Comparison of ENCODE assay signal across 2 cellular contexts in the genomic region with DNA sequence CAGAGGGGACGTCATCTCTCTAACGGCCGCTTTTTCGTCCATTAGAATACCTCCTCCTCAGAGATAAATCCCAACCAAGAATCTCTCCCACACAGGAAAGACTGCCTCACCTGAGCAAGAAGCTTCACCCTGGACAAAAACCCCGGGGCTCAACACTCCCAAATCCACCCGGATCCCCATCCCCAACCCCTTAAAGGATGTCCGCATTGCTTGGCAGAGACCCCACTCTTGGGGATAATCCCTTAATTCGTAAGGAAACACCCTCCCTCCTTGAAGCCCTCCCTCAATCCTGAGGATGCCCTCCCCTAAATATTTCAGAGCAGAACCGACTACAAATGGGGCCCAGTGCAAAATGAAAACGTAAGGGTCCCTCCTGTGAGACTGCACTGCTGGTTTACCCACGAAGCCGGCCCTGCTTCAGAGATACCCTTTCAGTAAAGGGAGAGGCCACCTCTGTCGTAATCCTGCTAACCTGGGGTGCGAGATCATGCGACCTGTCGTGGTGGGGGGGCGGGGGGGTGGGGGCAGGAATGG.
TF ChIP-seq lines count a peak whose summit lies in the region.

No MANE protein-coding gene starts in this region.

TF ChIP-seq in HCT116, 20 proteins besides CTCF, POLR2A, EP300 and RAD21:
- no peak for TF ChIP-seq ATF3 (IDR thresholded peaks at IDR 0.05)
- no peak for TF ChIP-seq EGR1 (IDR thresholded peaks at IDR 0.05; ENCODE audit: low read depth)
- TF ChIP-seq SRF (IDR thresholded peaks at IDR 0.05; ENCODE audit: low read depth): no peak
- no peak for TF ChIP-seq FOSL1 (IDR thresholded peaks at IDR 0.05; ENCODE audit: low read depth)
- TF ChIP-seq EZH2phosphoT487 (IDR thresholded peaks at IDR 0.05; ENCODE audit: borderline replicate concordance): no peak

TF ChIP-seq in WTC11, 78 proteins besides CTCF, POLR2A, EP300 and RAD21:
- TF ChIP-seq, protein P1, sequence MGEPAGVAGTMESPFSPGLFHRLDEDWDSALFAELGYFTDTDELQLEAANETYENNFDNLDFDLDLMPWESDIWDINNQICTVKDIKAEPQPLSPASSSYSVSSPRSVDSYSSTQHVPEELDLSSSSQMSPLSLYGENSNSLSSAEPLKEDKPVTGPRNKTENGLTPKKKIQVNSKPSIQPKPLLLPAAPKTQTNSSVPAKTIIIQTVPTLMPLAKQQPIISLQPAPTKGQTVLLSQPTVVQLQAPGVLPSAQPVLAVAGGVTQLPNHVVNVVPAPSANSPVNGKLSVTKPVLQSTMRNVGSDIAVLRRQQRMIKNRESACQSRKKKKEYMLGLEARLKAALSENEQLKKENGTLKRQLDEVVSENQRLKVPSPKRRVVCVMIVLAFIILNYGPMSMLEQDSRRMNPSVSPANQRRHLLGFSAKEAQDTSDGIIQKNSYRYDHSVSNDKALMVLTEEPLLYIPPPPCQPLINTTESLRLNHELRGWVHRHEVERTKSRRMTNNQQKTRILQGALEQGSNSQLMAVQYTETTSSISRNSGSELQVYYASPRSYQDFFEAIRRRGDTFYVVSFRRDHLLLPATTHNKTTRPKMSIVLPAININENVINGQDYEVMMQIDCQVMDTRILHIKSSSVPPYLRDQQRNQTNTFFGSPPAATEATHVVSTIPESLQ (CRISPR knock-in tag; IDR thresholded peaks at IDR 0.05): no peak
- TF ChIP-seq KAT7 (CRISPR knock-in tag; IDR thresholded peaks at IDR 0.05; ENCODE audit: borderline replicate concordance): no peak
- TF ChIP-seq, protein P2, sequence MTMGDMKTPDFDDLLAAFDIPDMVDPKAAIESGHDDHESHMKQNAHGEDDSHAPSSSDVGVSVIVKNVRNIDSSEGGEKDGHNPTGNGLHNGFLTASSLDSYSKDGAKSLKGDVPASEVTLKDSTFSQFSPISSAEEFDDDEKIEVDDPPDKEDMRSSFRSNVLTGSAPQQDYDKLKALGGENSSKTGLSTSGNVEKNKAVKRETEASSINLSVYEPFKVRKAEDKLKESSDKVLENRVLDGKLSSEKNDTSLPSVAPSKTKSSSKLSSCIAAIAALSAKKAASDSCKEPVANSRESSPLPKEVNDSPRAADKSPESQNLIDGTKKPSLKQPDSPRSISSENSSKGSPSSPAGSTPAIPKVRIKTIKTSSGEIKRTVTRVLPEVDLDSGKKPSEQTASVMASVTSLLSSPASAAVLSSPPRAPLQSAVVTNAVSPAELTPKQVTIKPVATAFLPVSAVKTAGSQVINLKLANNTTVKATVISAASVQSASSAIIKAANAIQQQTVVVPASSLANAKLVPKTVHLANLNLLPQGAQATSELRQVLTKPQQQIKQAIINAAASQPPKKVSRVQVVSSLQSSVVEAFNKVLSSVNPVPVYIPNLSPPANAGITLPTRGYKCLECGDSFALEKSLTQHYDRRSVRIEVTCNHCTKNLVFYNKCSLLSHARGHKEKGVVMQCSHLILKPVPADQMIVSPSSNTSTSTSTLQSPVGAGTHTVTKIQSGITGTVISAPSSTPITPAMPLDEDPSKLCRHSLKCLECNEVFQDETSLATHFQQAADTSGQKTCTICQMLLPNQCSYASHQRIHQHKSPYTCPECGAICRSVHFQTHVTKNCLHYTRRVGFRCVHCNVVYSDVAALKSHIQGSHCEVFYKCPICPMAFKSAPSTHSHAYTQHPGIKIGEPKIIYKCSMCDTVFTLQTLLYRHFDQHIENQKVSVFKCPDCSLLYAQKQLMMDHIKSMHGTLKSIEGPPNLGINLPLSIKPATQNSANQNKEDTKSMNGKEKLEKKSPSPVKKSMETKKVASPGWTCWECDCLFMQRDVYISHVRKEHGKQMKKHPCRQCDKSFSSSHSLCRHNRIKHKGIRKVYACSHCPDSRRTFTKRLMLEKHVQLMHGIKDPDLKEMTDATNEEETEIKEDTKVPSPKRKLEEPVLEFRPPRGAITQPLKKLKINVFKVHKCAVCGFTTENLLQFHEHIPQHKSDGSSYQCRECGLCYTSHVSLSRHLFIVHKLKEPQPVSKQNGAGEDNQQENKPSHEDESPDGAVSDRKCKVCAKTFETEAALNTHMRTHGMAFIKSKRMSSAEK (CRISPR knock-in tag; IDR thresholded peaks at IDR 0.05; ENCODE audit: borderline replicate concordance): no peak
TF ChIP-seq in WTC11: peak in this region for 0.
